1 cellular context compared by ENCODE assay signal in the genomic region with DNA sequence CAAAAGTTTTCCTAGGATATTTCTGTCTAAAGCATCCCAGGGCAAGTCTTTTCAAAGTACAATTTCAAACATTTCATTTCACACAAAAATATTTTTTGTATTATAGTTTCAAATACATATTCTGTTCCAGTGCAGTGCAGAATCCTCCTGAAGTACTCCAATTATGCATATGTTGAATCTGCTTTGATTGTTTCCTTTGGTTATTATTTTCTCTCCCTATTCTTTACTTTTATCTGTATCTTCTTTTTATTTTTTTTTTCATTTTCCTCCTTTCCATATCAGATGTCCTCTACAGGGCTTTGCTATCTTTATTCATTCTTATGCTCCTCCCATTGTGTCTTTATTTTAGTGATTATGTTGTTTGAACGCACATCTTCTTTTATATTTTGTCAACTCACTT.
TF ChIP-seq lines count a peak whose summit lies in the region.

No MANE protein-coding gene starts in this region.

TF ChIP-seq in GM23338, 12 proteins besides CTCF, POLR2A, EP300 and RAD21 (continued from another document):
- TF ChIP-seq EZH2phosphoT487 (IDR thresholded peaks at IDR 0.05; ENCODE audit: unreplicated experiment) (no peak), JUNB (IDR thresholded peaks at IDR 0.05; ENCODE audit: unreplicated experiment) (no peak), ZNF331 (CRISPR knock-in tag; IDR thresholded peaks at IDR 0.05; ENCODE audit: low read depth) (no peak), ZNF114 (CRISPR knock-in tag; IDR thresholded peaks at IDR 0.05) (no peak), STAT1 (IDR thresholded peaks at IDR 0.05; ENCODE audit: unreplicated experiment) (no peak), CREB1 (CRISPR knock-in tag; IDR thresholded peaks at IDR 0.05; ENCODE audit: low read depth) (no peak), POLR2AphosphoS5 (IDR thresholded peaks at IDR 0.05; ENCODE audit: low read depth) (no peak), ETS1 (IDR thresholded peaks at IDR 0.05) (no peak)
- TF ChIP-seq, protein P1, sequence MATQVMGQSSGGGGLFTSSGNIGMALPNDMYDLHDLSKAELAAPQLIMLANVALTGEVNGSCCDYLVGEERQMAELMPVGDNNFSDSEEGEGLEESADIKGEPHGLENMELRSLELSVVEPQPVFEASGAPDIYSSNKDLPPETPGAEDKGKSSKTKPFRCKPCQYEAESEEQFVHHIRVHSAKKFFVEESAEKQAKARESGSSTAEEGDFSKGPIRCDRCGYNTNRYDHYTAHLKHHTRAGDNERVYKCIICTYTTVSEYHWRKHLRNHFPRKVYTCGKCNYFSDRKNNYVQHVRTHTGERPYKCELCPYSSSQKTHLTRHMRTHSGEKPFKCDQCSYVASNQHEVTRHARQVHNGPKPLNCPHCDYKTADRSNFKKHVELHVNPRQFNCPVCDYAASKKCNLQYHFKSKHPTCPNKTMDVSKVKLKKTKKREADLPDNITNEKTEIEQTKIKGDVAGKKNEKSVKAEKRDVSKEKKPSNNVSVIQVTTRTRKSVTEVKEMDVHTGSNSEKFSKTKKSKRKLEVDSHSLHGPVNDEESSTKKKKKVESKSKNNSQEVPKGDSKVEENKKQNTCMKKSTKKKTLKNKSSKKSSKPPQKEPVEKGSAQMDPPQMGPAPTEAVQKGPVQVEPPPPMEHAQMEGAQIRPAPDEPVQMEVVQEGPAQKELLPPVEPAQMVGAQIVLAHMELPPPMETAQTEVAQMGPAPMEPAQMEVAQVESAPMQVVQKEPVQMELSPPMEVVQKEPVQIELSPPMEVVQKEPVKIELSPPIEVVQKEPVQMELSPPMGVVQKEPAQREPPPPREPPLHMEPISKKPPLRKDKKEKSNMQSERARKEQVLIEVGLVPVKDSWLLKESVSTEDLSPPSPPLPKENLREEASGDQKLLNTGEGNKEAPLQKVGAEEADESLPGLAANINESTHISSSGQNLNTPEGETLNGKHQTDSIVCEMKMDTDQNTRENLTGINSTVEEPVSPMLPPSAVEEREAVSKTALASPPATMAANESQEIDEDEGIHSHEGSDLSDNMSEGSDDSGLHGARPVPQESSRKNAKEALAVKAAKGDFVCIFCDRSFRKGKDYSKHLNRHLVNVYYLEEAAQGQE (IDR thresholded peaks at IDR 0.05; ENCODE audit: unreplicated experiment) = no peak
